8 cellular contexts compared by ENCODE assay signal in the genomic region with DNA sequence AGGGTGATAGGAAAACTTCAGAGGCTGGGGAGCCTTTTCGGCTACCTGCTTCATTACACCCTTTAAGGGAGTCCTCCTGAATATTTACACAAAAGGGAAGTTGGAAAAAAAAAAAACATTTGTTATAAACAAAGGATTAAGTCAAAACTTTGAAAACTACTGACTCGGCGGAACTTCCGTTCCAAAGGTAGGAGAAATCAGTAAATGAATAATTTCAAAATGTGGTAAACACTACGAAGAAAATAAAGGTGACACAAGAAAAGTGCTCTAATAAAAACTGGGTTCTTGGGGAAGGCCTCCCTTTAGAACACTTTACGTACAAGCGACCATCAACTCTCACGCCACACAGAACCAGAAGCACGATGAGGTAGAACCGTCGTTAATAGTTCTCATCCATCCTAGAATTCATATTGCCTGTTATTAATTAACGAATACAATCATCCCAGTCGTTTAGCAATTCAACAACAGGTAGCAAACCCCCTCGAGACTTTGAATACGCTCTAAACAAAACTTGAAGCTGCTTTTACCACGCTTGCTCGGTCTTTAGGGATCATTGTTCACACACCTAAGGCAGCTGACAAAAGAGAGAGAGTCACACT. TPM values are rescaled to one million over a fixed set of nuclear protein-coding genes. Genes with fewer than 3 reads are reported as not detected.
DNase-seq lines count a peak whose midpoint lies in the region; ATAC-seq, FAIRE-seq and TF ChIP-seq lines count a peak whose summit lies in the region.

No MANE protein-coding gene starts in this region.

- no peaks in the 10 kb centered on the region for H3K9me3 Mint-ChIP-seq in activated T-cell treated with anti-CD3 and anti-CD28 coated beads, Interleukin-2, amount 50 U/mL, for 72 hours

- POLR2A ChIA-PET in GM12878 (lab: Charles Lee), result interaction anchor here (0.6 to 1.2 kb wide), 4 partner anchors 36 to 631 kb away, joined by 3 to 9 read pairs (median 4); no protein-coding TSS in a partner anchor
- POLR2A ChIA-PET in HepG2 (lab: Yijun Ruan, JAX), result interaction anchor here (1.9 kb wide), 1 partner anchor 400 kb away, joined by 8 read pairs; a partner anchor contains a TSS

- H3K4me3 ChIP-seq in GM12878, result peak overlapping the region; percentile 94
- H3K4me3 ChIP-seq in HepG2 (replicated peaks in 1 of 3; ENCODE audit: insufficient read depth in 1 of 3, low read depth in 2 of 3, low read length in 3 of 3), result peak overlapping the region; percentile 80 to 94 (median 88)
- peak overlapping the region; percentile 91 to 100 for H3K4me3 ChIP-seq in tibial artery

- TF ChIP-seq EP300 in GM12878 (IDR thresholded peaks at IDR 0.05; ENCODE audit: borderline replicate concordance in 1 of 2, control insufficient read depth in 1 of 2, low read depth in 2 of 2, low read length in 2 of 2) (no peak), HepG2 (IDR thresholded peaks at IDR 0.05; ENCODE audit: low read depth in 2 of 2, low read length in 2 of 2) (no peak), HepG2 (CRISPR knock-in tag; IDR thresholded peaks at IDR 0.05; ENCODE audit: borderline replicate concordance) (no peak)

- in situ Hi-C loops in GM12878 (cut with MboI) (no loop called here), HepG2 (cut with HindIII; ENCODE audit: extremely low pct_ligation_motif_present, low pct_unique_long_range_greater_than_20kb) (loop anchor here (10.0 kb wide), 1 partner anchor 356 kb away; no protein-coding TSS in a partner anchor), GM13977 (cut with MboI; ENCODE audit: low pct_unique_long_range_greater_than_20kb, low sequenced_read_pairs, unreplicated experiment) (loop anchor here (25.0 kb wide), 1 partner anchor 369 kb away; no protein-coding TSS in a partner anchor)

- no peak for ATAC-seq in activated T-cell treated with anti-CD3 and anti-CD28 coated beads, Interleukin-2, amount 50 U/mL, for 72 hours (replicated peaks in 1 of 2)
- ATAC-seq in GM12878 (no peak; the same call in 1 of the 3 replicates), HepG2 (no peak)

- BruUV-seq in GM12878 (replicated peaks; lab: Mats Ljungman, UMichigan), result TSS peak; percentile 81
- BruUV-seq in HepG2 (replicated peaks; lab: Mats Ljungman, UMichigan), result TSS peak; percentile 81

- H3K36me3 ChIP-seq in GM12878 (ENCODE audit: control insufficient read depth in 2 of 2, insufficient read depth in 2 of 2, low read length in 1 of 2) (peaks cover 0 to 3% of the 10 kb centered on the region in 2 experiments; a peak in 1 of 4 replicates), HepG2 (replicated peaks in 1 of 2; ENCODE audit: control insufficient read depth in 1 of 2, insufficient read depth in 2 of 2, low read length in 2 of 2) (no peaks in the 10 kb centered on the region), tibial artery (no peaks in the 10 kb centered on the region)

- peaks cover 0 to 5% of the 10 kb centered on the region in 2 donors for H3K36me3 Mint-ChIP-seq in activated T-cell treated with anti-CD3 and anti-CD28 coated beads, Interleukin-2, amount 50 U/mL, for 72 hours (ENCODE audit: insufficient read depth in 2 of 2)

- no peak for TF ChIP-seq POLR2A in GM12878 (IDR thresholded peaks at IDR 0.05; ENCODE audit: low read depth, low read length)
- TF ChIP-seq POLR2A in HepG2 (IDR thresholded peaks at IDR 0.05; ENCODE audit: insufficient read depth in 1 of 2, low read depth in 2 of 2, low read length in 2 of 2), result no peak

- WGBS in GM12878 (ENCODE audit: insufficient coverage, insufficient replicate concordance, low lambda C conversion rate, missing lambda C conversion rate), result under 1% methylated on average over 17 of the region's 17 CpGs
- WGBS in HepG2 (ENCODE audit: low lambda C conversion rate), result 1% methylated on average over 17 of the region's 17 CpGs

- H3K27me3 ChIP-seq in GM12878 (replicated peaks in 1 of 2; ENCODE audit: control insufficient read depth in 2 of 2, insufficient read depth in 2 of 2, low read length in 1 of 2) (no peaks in the 10 kb centered on the region), HepG2 (ENCODE audit: control insufficient read depth in 1 of 2, insufficient read depth in 2 of 2, low read length in 2 of 2) (no peaks in the 10 kb centered on the region; a peak in 1 of 5 replicates), tibial artery (no peaks in the 10 kb centered on the region)

- H3K79me2 ChIP-seq in GM12878 (ENCODE audit: control insufficient read depth, insufficient read depth, low read length) (peaks cover 62% of the 10 kb centered on the region), HepG2 (ENCODE audit: insufficient read depth, low read length) (peaks cover 57% of the 10 kb centered on the region)

- H2AFZ ChIP-seq in GM12878 (ENCODE audit: control insufficient read depth, low read depth, low read length), result no peak overlapping the region
- H2AFZ ChIP-seq in HepG2 (ENCODE audit: low read length), result no peak overlapping the region

- CTCF ChIA-PET in GM12878 (lab: Yijun Ruan, JAX) (interaction anchor here (0.6 to 1.0 kb wide), 2 partner anchors 308 to 359 kb away, joined by 3 read pairs; no protein-coding TSS in a partner anchor), HepG2 (lab: Yijun Ruan, JAX; ENCODE audit: low intra/inter-chr PET ratio, low total read pairs) (no interaction called here)

- H3K27ac Mint-ChIP-seq in activated T-cell treated with anti-CD3 and anti-CD28 coated beads, Interleukin-2, amount 50 U/mL, for 72 hours, result peak overlapping the region; percentile 97

- SMC1A ChIA-PET in GM12878 (lab: Charles Lee; ENCODE audit: uncharacterized antibody, unreplicated experiment), result interaction anchor here (1.3 to 2.3 kb wide), 4 partner anchors 12 to 258 kb away, joined by 3 to 7 read pairs (median 4); no protein-coding TSS in a partner anchor

- TF ChIP-seq CTCF in GM12878 (IDR thresholded peaks at IDR 0.05 in 2 of 3, conservative IDR thresholded peaks at IDR 0.05 in 1 of 3; ENCODE audit: control insufficient read depth in 2 of 3, extremely low read depth in 1 of 3, insufficient read depth in 1 of 3, low read depth in 3 of 3, low read length in 3 of 3), result no peak
- no peak for TF ChIP-seq CTCF in HepG2 (CRISPR knock-in tag; IDR thresholded peaks at IDR 0.05)
- no peak for TF ChIP-seq CTCF in tibial artery (IDR thresholded peaks at IDR 0.05)
- no peak for TF ChIP-seq CTCF in GM13977 (IDR thresholded peaks at IDR 0.05; ENCODE audit: extremely low read depth, insufficient read depth, missing control alignments)

- RAD21 ChIA-PET in GM12878 (lab: Charles Lee; ENCODE audit: unreplicated experiment), result interaction anchor here (1.2 to 2.8 kb wide), 2 partner anchors 16 to 39 kb away, joined by 3 to 13 read pairs; no protein-coding TSS in a partner anchor

- H3K4me3 Mint-ChIP-seq in activated T-cell treated with anti-CD3 and anti-CD28 coated beads, Interleukin-2, amount 50 U/mL, for 72 hours, result peak overlapping the region; percentile 96 to 99

- H4K20me1 ChIP-seq in GM12878 (ENCODE audit: control insufficient read depth, insufficient read depth) (no peaks in the 10 kb centered on the region), HepG2 (ENCODE audit: insufficient read depth, low read length) (peaks cover 27% of the 10 kb centered on the region)

- DNase-seq in activated T-cell treated with anti-CD3 and anti-CD28 coated beads, Interleukin-2, amount 50 U/mL, for 72 hours, result peak in 1 of 2 donors; percentile 3
- DNase-seq in activated T-cell treated with anti-CD3 and anti-CD28 coated beads for 4 hours, result no peak
- DNase-seq in M059J (ENCODE audit: low read depth), result peak; percentile 37
- DNase-seq in GM12878 (ENCODE audit: low read depth, low spot score), result no peak
- DNase-seq in HepG2 (ENCODE audit: low spot score), result peak; percentile 44
- DNase-seq in tibial artery, result no peak
- DNase-seq in GM13977 (ENCODE audit: low spot score), result no peak
- no peak for DNase-seq in COLO668 (lab: John Stamatoyannopoulos, UW; ENCODE audit: unreplicated experiment)

- H3K4me1 Mint-ChIP-seq in activated T-cell treated with anti-CD3 and anti-CD28 coated beads, Interleukin-2, amount 50 U/mL, for 72 hours (ENCODE audit: low read depth), result peaks cover 34% of the 10 kb centered on the region

- H3K4me1 ChIP-seq in GM12878 (ENCODE audit: control insufficient read depth, insufficient read depth, low read length) (peaks cover 5% of the 10 kb centered on the region), HepG2 (ENCODE audit: insufficient read depth, low read length) (peaks cover 47% of the 10 kb centered on the region), tibial artery (peaks cover 0 to 38% (median 26%) of the 10 kb centered on the region in 4 donors)

- H3K4me2 ChIP-seq in GM12878 (ENCODE audit: control insufficient read depth, insufficient read depth) (peak overlapping the region; percentile 39), HepG2 (ENCODE audit: low read depth, low read length) (peak overlapping the region; percentile 76)

- H3K27me3 Mint-ChIP-seq in activated T-cell treated with anti-CD3 and anti-CD28 coated beads, Interleukin-2, amount 50 U/mL, for 72 hours (ENCODE audit: low read depth), result no peaks in the 10 kb centered on the region

- no peaks in the 10 kb centered on the region; the same call in 2 of the 3 replicates for H3K9me3 ChIP-seq in GM12878 (replicated peaks; ENCODE audit: control insufficient read depth, insufficient read depth, low read length)
- H3K9me3 ChIP-seq in HepG2 (ENCODE audit: low read length), result no peaks in the 10 kb centered on the region
- H3K9me3 ChIP-seq in tibial artery, result no peaks in the 10 kb centered on the region

- H3K27ac ChIP-seq in GM12878 (ENCODE audit: control insufficient read depth, insufficient read depth) (peak overlapping the region; percentile 97), HepG2 (ENCODE audit: extremely low read length, insufficient read depth, low read length) (peak overlapping the region; percentile 91), tibial artery (peak overlapping the region; percentile 94 to 97)

- peak overlapping the region; percentile 95 for H3K9ac ChIP-seq in GM12878 (ENCODE audit: control insufficient read depth, insufficient read depth, low read length)
- peak overlapping the region; percentile 99 for H3K9ac ChIP-seq in HepG2 (ENCODE audit: insufficient read depth, low read depth, low read length)

- no peak for TF ChIP-seq RAD21 in GM12878 (IDR thresholded peaks at IDR 0.05; ENCODE audit: insufficient read depth, low read depth, low read length)
- TF ChIP-seq RAD21 in HepG2 (CRISPR knock-in tag; IDR thresholded peaks at IDR 0.05), result no peak

- intact Hi-C loops in GM12878 (cut with micrococcal nuclease; ENCODE audit: unreplicated experiment), result loop anchor here (5.0 kb wide), 1 partner anchor 39 kb away; no protein-coding TSS in a partner anchor
- intact Hi-C loops in HepG2 (cut with micrococcal nuclease; ENCODE audit: unreplicated experiment), result no loop called here
- intact Hi-C loops in tibial artery (cut with DNase I; ENCODE audit: low total_unique reads), result no loop called here

- FAIRE-seq in GM12878 (lab: Jason Lieb, UNC), result no peak
- FAIRE-seq in HepG2 (lab: Jason Lieb, UNC), result no peak

RNA-seq across cellular contexts. Expression of a gene that starts 0.9 kb away (rescaled TPM):
- 100 to 1,000 TPM in 1 of 2 donors, 10 to 100 TPM in 1; 98.0 to 118 TPM for total RNA-seq in activated T-cell treated with anti-CD3 and anti-CD28 coated beads, Interleukin-2, amount 50 U/mL, for 72 hours
- 16.6 and 33.5 TPM in 2 replicates for total RNA-seq in M059J (2014; rRNA removed; shearing (Covaris generic))
- 181 and 197 TPM in 2 replicates for total RNA-seq in GM12878 (2013; cell fraction: nucleolus; rRNA removed)
- total RNA-seq in GM12878 (2014; rRNA removed) (49.2 and 55.9 TPM in 2 replicates), GM12878 (2014; rRNA removed; fragmentation: Illumina TruSeq; extraction: Trizol) (62.7 and 65.0 TPM in 2 replicates), GM12878 (2021) (145 and 147 TPM in 2 replicates), HepG2 (2016; rRNA removed; fragmentation: Illumina TruSeq; extraction: Trizol) (53.6 and 58.4 TPM in 2 replicates)
- 37.4 TPM for polyA plus RNA-seq in GM12878 (2011; ENCODE audit: low read depth)
- polyA plus RNA-seq in GM12878 (2011; rRNA removed) (39.4 and 65.6 TPM in 2 replicates), GM12878 (2014; fragmentation: Illumina TruSeq; extraction: Trizol) (84.1 and 84.5 TPM in 2 replicates), GM12878 (2014; fragmentation: Nextera tagmentation; extraction: Ambion mirVana) (10 to 100 TPM; 26.6 to 29.2 TPM), GM12878 (2014; rRNA removed) (33.5 and 34.4 TPM in 2 replicates), GM12878 (2016; fragmentation: Nextera tagmentation; extraction: Ambion mirVana) (100 to 1,000 TPM; 116 to 120 TPM), HepG2 (2011; rRNA removed) (38.3 and 47.9 TPM in 2 replicates)
- polyA plus RNA-seq in GM12878 (2011; cell fraction: cytosol; rRNA removed), result 18.2 and 21.0 TPM in 2 replicates
- 35.7 and 50.6 TPM in 2 replicates for polyA plus RNA-seq in GM12878 (2011; cell fraction: nucleus; rRNA removed)
- polyA plus RNA-seq in GM12878 (2012), result 46.6 and 50.4 TPM in 2 replicates
- polyA minus RNA-seq in GM12878 (2011; rRNA and poly(A)+ RNA removed), result 56.6 and 89.7 TPM in 2 replicates
- 29.8 and 35.3 TPM in 2 replicates for polyA minus RNA-seq in GM12878 (2011; cell fraction: cytosol; rRNA and poly(A)+ RNA removed)
- polyA minus RNA-seq in GM12878 (2011; cell fraction: nucleus; rRNA and poly(A)+ RNA removed), result 31.7 and 57.6 TPM in 2 replicates
- total RNA-seq in HepG2 (2016; cell fraction: cytosol; rRNA removed; fragmentation: Illumina TruSeq; extraction: Trizol; ENCODE audit: low read depth), result 31.7 and 35.7 TPM in 2 replicates
- 46.9 and 62.8 TPM in 2 replicates for total RNA-seq in HepG2 (2016; cell fraction: insoluble cytoplasmic fraction; rRNA removed; fragmentation: Illumina TruSeq; extraction: Trizol)
- total RNA-seq in HepG2 (2016; cell fraction: membrane; rRNA removed; fragmentation: Illumina TruSeq; extraction: Trizol), result 19.5 and 23.9 TPM in 2 replicates
- total RNA-seq in HepG2 (2016; cell fraction: nucleus; rRNA removed; fragmentation: Illumina TruSeq; extraction: Trizol), result 53.6 and 55.4 TPM in 2 replicates
- 11.9 and 13.7 TPM in 2 replicates for polyA plus RNA-seq in HepG2 (2011; cell fraction: cytosol; rRNA removed)
- 28.8 and 29.2 TPM in 2 replicates for polyA plus RNA-seq in HepG2 (2011; cell fraction: nucleus; rRNA removed)
- 35.0 and 49.8 TPM in 2 replicates for polyA plus RNA-seq in HepG2 (2012)
- 1.8 and 2.0 TPM in 2 replicates for polyA plus RNA-seq in HepG2 (2016; cell fraction: cytosol; fragmentation: Illumina TruSeq; extraction: Trizol; ENCODE audit: low read depth)
- 35.8 and 41.7 TPM in 2 replicates for polyA plus RNA-seq in HepG2 (2016; cell fraction: insoluble cytoplasmic fraction; fragmentation: Illumina TruSeq; extraction: Trizol; ENCODE audit: low read depth)
- polyA plus RNA-seq in HepG2 (2016; cell fraction: membrane; fragmentation: Illumina TruSeq; extraction: Trizol; ENCODE audit: low read depth), result 4.7 and 6.4 TPM in 2 replicates
- polyA plus RNA-seq in HepG2 (2016; cell fraction: nucleus; fragmentation: Illumina TruSeq; extraction: Trizol; ENCODE audit: insufficient read depth, low read depth), result 53.2 and 60.9 TPM in 2 replicates
- 72.6 and 165 TPM in 2 replicates for polyA minus RNA-seq in HepG2 (2011; rRNA and poly(A)+ RNA removed; ENCODE audit: low replicate concordance)
- 31.1 and 46.0 TPM in 2 replicates for polyA minus RNA-seq in HepG2 (2011; cell fraction: cytosol; rRNA and poly(A)+ RNA removed)
- 73.1 and 73.5 TPM in 2 replicates for polyA minus RNA-seq in HepG2 (2011; cell fraction: nucleus; rRNA and poly(A)+ RNA removed)

RNA-seq across cellular contexts. Expression of a gene that starts 22.1 kb away (rescaled TPM):
- 10 to 100 TPM; 71.1 to 82.8 TPM for total RNA-seq in activated T-cell treated with anti-CD3 and anti-CD28 coated beads, Interleukin-2, amount 50 U/mL, for 72 hours
- 35.0 and 45.2 TPM in 2 replicates for total RNA-seq in M059J (2014; rRNA removed; shearing (Covaris generic))
- 116 and 118 TPM in 2 replicates for total RNA-seq in GM12878 (2013; cell fraction: nucleolus; rRNA removed)
- 69.8 and 72.9 TPM in 2 replicates for total RNA-seq in GM12878 (2014; rRNA removed)
- 33.9 and 37.5 TPM in 2 replicates for total RNA-seq in GM12878 (2014; rRNA removed; fragmentation: Illumina TruSeq; extraction: Trizol)
- total RNA-seq in GM12878 (2021), result 71.8 and 75.3 TPM in 2 replicates
- 10.4 TPM for polyA plus RNA-seq in GM12878 (2011; ENCODE audit: low read depth)
- polyA plus RNA-seq in GM12878 (2011; rRNA removed), result 20.1 and 34.5 TPM in 2 replicates
- polyA plus RNA-seq in GM12878 (2011; cell fraction: cytosol; rRNA removed), result 52.4 and 67.8 TPM in 2 replicates
- 192 and 236 TPM in 2 replicates for polyA plus RNA-seq in GM12878 (2011; cell fraction: nucleus; rRNA removed)
- polyA plus RNA-seq in GM12878 (2012), result 27.5 and 27.7 TPM in 2 replicates
- polyA plus RNA-seq in GM12878 (2014; fragmentation: Illumina TruSeq; extraction: Trizol), result 15.0 and 33.6 TPM in 2 replicates
- polyA plus RNA-seq in GM12878 (2014; fragmentation: Nextera tagmentation; extraction: Ambion mirVana), result 10 to 100 TPM in 1 of 2 experiments, 1 to 10 TPM in 1; 9.5 to 12.6 TPM
- 58.1 and 64.0 TPM in 2 replicates for polyA plus RNA-seq in GM12878 (2014; rRNA removed)
- polyA plus RNA-seq in GM12878 (2016; fragmentation: Nextera tagmentation; extraction: Ambion mirVana), result 10 to 100 TPM; 67.9 to 70.4 TPM
- polyA minus RNA-seq in GM12878 (2011; rRNA and poly(A)+ RNA removed), result 52.1 and 83.2 TPM in 2 replicates
- polyA minus RNA-seq in GM12878 (2011; cell fraction: cytosol; rRNA and poly(A)+ RNA removed), result 32.6 and 34.2 TPM in 2 replicates
- polyA minus RNA-seq in GM12878 (2011; cell fraction: nucleus; rRNA and poly(A)+ RNA removed), result 54.8 and 95.0 TPM in 2 replicates
- total RNA-seq in HepG2 (2016; rRNA removed; fragmentation: Illumina TruSeq; extraction: Trizol), result 45.6 and 59.4 TPM in 2 replicates
- total RNA-seq in HepG2 (2016; cell fraction: cytosol; rRNA removed; fragmentation: Illumina TruSeq; extraction: Trizol; ENCODE audit: low read depth), result 13.6 and 17.0 TPM in 2 replicates
- total RNA-seq in HepG2 (2016; cell fraction: insoluble cytoplasmic fraction; rRNA removed; fragmentation: Illumina TruSeq; extraction: Trizol), result 38.6 and 62.5 TPM in 2 replicates
- total RNA-seq in HepG2 (2016; cell fraction: membrane; rRNA removed; fragmentation: Illumina TruSeq; extraction: Trizol), result 22.4 and 24.3 TPM in 2 replicates
- 62.9 and 74.7 TPM in 2 replicates for total RNA-seq in HepG2 (2016; cell fraction: nucleus; rRNA removed; fragmentation: Illumina TruSeq; extraction: Trizol)
- polyA plus RNA-seq in HepG2 (2011; rRNA removed), result 30.6 and 40.7 TPM in 2 replicates
- polyA plus RNA-seq in HepG2 (2011; cell fraction: cytosol; rRNA removed), result 28.3 and 39.0 TPM in 2 replicates
- 163 and 197 TPM in 2 replicates for polyA plus RNA-seq in HepG2 (2011; cell fraction: nucleus; rRNA removed)
- 24.2 and 29.1 TPM in 2 replicates for polyA plus RNA-seq in HepG2 (2012)
- 11.0 and 12.5 TPM in 2 replicates for polyA plus RNA-seq in HepG2 (2016; cell fraction: cytosol; fragmentation: Illumina TruSeq; extraction: Trizol; ENCODE audit: low read depth)
- 25.7 and 33.1 TPM in 2 replicates for polyA plus RNA-seq in HepG2 (2016; cell fraction: insoluble cytoplasmic fraction; fragmentation: Illumina TruSeq; extraction: Trizol; ENCODE audit: low read depth)
- 9.0 and 9.5 TPM in 2 replicates for polyA plus RNA-seq in HepG2 (2016; cell fraction: membrane; fragmentation: Illumina TruSeq; extraction: Trizol; ENCODE audit: low read depth)
- polyA plus RNA-seq in HepG2 (2016; cell fraction: nucleus; fragmentation: Illumina TruSeq; extraction: Trizol; ENCODE audit: insufficient read depth, low read depth), result 92.0 and 98.7 TPM in 2 replicates
- 105 and 153 TPM in 2 replicates for polyA minus RNA-seq in HepG2 (2011; rRNA and poly(A)+ RNA removed; ENCODE audit: low replicate concordance)
- 32.0 and 32.5 TPM in 2 replicates for polyA minus RNA-seq in HepG2 (2011; cell fraction: cytosol; rRNA and poly(A)+ RNA removed)
- 66.0 and 72.5 TPM in 2 replicates for polyA minus RNA-seq in HepG2 (2011; cell fraction: nucleus; rRNA and poly(A)+ RNA removed)

Comparison
In these comparisons a context has a peak if more than half of its experiments do, and no peak if none do; other contexts are left out.
1. DNase-seq: peak in M059J (single experiment) and HepG2 (single experiment); none in activated T-cell treated with anti-CD3 and anti-CD28 coated beads for 4 hours (single experiment), GM12878 (single experiment), tibial artery (0 of 2), GM13977 (single experiment) and COLO668 (single experiment).
2. Peak in every context shown above with its lines, with median percentiles within 50 percentile points of each other: H3K27ac ChIP-seq and H3K4me3 ChIP-seq.